12 cellular contexts compared by ENCODE assay signal in genomic region chr9:137163101-137163661, GRCh38. TPM values are rescaled to one million over a fixed set of nuclear protein-coding genes. Genes with fewer than 3 reads are reported as not detected.
A peak's percentile ranks its signal among the peaks of the same experiment; 100 is the strongest.
DNase-seq lines count a peak whose midpoint lies in the region; ATAC-seq, FAIRE-seq and TF ChIP-seq lines count a peak whose summit lies in the region.
"Had no signal": no experiment of that assay in that cellular context is flagged by ENCODE, and none has a peak within 500 bp of the region (broad histone marks: within the 10 kb centered on the region; RNA-seq: fewer than 3 reads in every experiment).

No MANE protein-coding gene starts in this region.

- no peak overlapping the region for H3K9ac ChIP-seq in HepG2 (ENCODE audit: insufficient read depth, low read depth, low read length)

- H3K27ac ChIP-seq in ectodermal cell (ENCODE audit: insufficient read depth, low read depth, low read length, poor library complexity, severe bottlenecking) (no peak overlapping the region), HepG2 (ENCODE audit: extremely low read length, insufficient read depth, low read length) (no peak overlapping the region)

- no TSS peak for BruUV-seq in HepG2 (replicated peaks; lab: Mats Ljungman, UMichigan)

- intact Hi-C loops in HepG2 (cut with micrococcal nuclease; ENCODE audit: unreplicated experiment): no loop called here

- TF ChIP-seq EP300 in HepG2 (IDR thresholded peaks at IDR 0.05; ENCODE audit: low read depth in 2 of 2, low read length in 2 of 2) (no peak), HepG2 (CRISPR knock-in tag; IDR thresholded peaks at IDR 0.05; ENCODE audit: borderline replicate concordance) (no peak)

- POLR2A ChIA-PET in HepG2 (lab: Yijun Ruan, JAX): interaction anchor here (0.7 to 1.3 kb wide), 5 partner anchors 12 to 73 kb away, joined by 3 to 9 read pairs (median 5); partner anchors contain the start of genes ANAPC2, SSNA1 and TPRN

- no peak for TF ChIP-seq CTCF in HepG2 (CRISPR knock-in tag; IDR thresholded peaks at IDR 0.05)

- H3K27ac Mint-ChIP-seq in stimulated activated naive CD8-positive, alpha-beta T cell treated with anti-CD3 and anti-CD28 coated beads, Interleukin-15, amount 100 ng/mL, for 72 hours: no peak overlapping the region
- H3K27ac Mint-ChIP-seq: activated T-cell treated with anti-CD3 and anti-CD28 coated beads, Interleukin-2, amount 50 U/mL, for 72 hours; T-helper 1 cell treated with Interleukin-12 subunit alpha and Interleukin-12 subunit beta and Interleukin-4 antibody, amounts not matched to agents 30 μg/mL and 1 μg/mL, for 36 hours had no signal

- H3K79me2 ChIP-seq in HepG2 (ENCODE audit: insufficient read depth, low read length): no peaks in the 10 kb centered on the region

- no peaks in the 10 kb centered on the region for H4K20me1 ChIP-seq in HepG2 (ENCODE audit: insufficient read depth, low read length)

- no peaks in the 10 kb centered on the region for H3K9me3 ChIP-seq in ectodermal cell (ENCODE audit: control insufficient read depth, low read length)
- H3K9me3 ChIP-seq in HepG2 (ENCODE audit: low read length): no peaks in the 10 kb centered on the region

- H3K36me3 ChIP-seq in ectodermal cell (ENCODE audit: control insufficient read depth, insufficient read depth, low read length) (no peaks in the 10 kb centered on the region), HepG2 (replicated peaks in 1 of 2; ENCODE audit: control insufficient read depth in 1 of 2, insufficient read depth in 2 of 2, low read length in 2 of 2) (no peaks in the 10 kb centered on the region)

- peaks cover 100% of the 10 kb centered on the region for H3K27me3 ChIP-seq in ectodermal cell (ENCODE audit: control insufficient read depth, insufficient read depth, low read length, poor library complexity, severe bottlenecking)
- peaks cover 23 to 91% of the 10 kb centered on the region in 2 experiments; a peak in 4 of 5 replicates for H3K27me3 ChIP-seq in HepG2 (ENCODE audit: control insufficient read depth in 1 of 2, insufficient read depth in 2 of 2, low read length in 2 of 2)

- ATAC-seq in stimulated activated naive CD8-positive, alpha-beta T cell treated with anti-CD3 and anti-CD28 coated beads, Interleukin-15, amount 100 ng/mL, for 72 hours: no peak
- ATAC-seq in stimulated activated naive CD8-positive, alpha-beta T cell treated with anti-CD3 and anti-CD28 coated beads, Interleukin-15, Interleukin-2, amounts not matched to agents 100 U/mL and 50 U/mL, for 24 hours: no peak
- ATAC-seq in HepG2 (peak; percentile 16), HG03159 (IDR thresholded peaks at IDR 0.05; ENCODE audit: unreplicated experiment) (no peak)

- DNase-seq in stimulated activated naive CD8-positive, alpha-beta T cell treated with anti-CD3 and anti-CD28 coated beads, Interleukin-15, amount 100 ng/mL, for 72 hours: no peak
- DNase-seq in stimulated activated naive CD8-positive, alpha-beta T cell treated with anti-CD3 and anti-CD28 coated beads, Interleukin-15, Interleukin-2, amounts not matched to agents 100 U/mL and 50 U/mL, for 24 hours: no peak
- DNase-seq in HepG2 (ENCODE audit: low spot score) (no peak), NCI-H2081 (lab: John Stamatoyannopoulos, UW) (no peak), putamen (ENCODE audit: low spot score) (no peak)
- no peak for DNase-seq in stimulated activated CD4-positive, alpha-beta T cell treated with anti-CD3 and anti-CD28 coated beads, Interleukin-1b, Interleukin-23, amount 100 ng/mL, for 48 hours
- DNase-seq: activated T-cell treated with anti-CD3 and anti-CD28 coated beads, Interleukin-2, amount 50 U/mL, for 72 hours; C1 segment of cervical spinal cord; NCI-H187 had no signal

- no peak overlapping the region for H2AFZ ChIP-seq in HepG2 (ENCODE audit: low read length)

- TF ChIP-seq RAD21 in HepG2 (CRISPR knock-in tag; IDR thresholded peaks at IDR 0.05): no peak

- no peak for TF ChIP-seq POLR2A in HepG2 (IDR thresholded peaks at IDR 0.05; ENCODE audit: insufficient read depth in 1 of 2, low read depth in 2 of 2, low read length in 2 of 2)

- H3K9me3 Mint-ChIP-seq in stimulated activated naive CD8-positive, alpha-beta T cell treated with anti-CD3 and anti-CD28 coated beads, Interleukin-15, amount 100 ng/mL, for 72 hours: no peaks in the 10 kb centered on the region
- H3K9me3 Mint-ChIP-seq: activated T-cell treated with anti-CD3 and anti-CD28 coated beads, Interleukin-2, amount 50 U/mL, for 72 hours; T-helper 1 cell treated with Interleukin-12 subunit alpha and Interleukin-12 subunit beta and Interleukin-4 antibody, amounts not matched to agents 30 μg/mL and 1 μg/mL, for 36 hours had no signal

- in situ Hi-C loops in HepG2 (cut with HindIII; ENCODE audit: extremely low pct_ligation_motif_present, low pct_unique_long_range_greater_than_20kb): no loop called here

- H3K4me1 ChIP-seq in ectodermal cell (ENCODE audit: control insufficient read depth, insufficient read depth, low read length) (peaks cover 8% of the 10 kb centered on the region), HepG2 (ENCODE audit: insufficient read depth, low read length) (no peaks in the 10 kb centered on the region)

- 15 to 17% methylated on average over 43 of the region's 43 CpGs for WGBS in ectodermal cell, 2 experiments
- WGBS in HepG2 (ENCODE audit: low lambda C conversion rate): 61% methylated on average over 28 of the region's 43 CpGs

- H3K4me3 ChIP-seq in ectodermal cell (ENCODE audit: insufficient read depth, low read depth, low read length) (peak overlapping the region; percentile 10), HepG2 (replicated peaks in 1 of 3; ENCODE audit: insufficient read depth in 1 of 3, low read depth in 2 of 3, low read length in 3 of 3) (peak overlapping the region in 2 of 3 experiments; percentile 47 to 62; a peak in 4 of 6 replicates)

- H3K27me3 Mint-ChIP-seq in stimulated activated naive CD8-positive, alpha-beta T cell treated with anti-CD3 and anti-CD28 coated beads, Interleukin-15, amount 100 ng/mL, for 72 hours: peaks cover 83% of the 10 kb centered on the region

- no peak for FAIRE-seq in HepG2 (lab: Jason Lieb, UNC)

- CTCF ChIA-PET in HepG2 (lab: Yijun Ruan, JAX; ENCODE audit: low intra/inter-chr PET ratio, low total read pairs): interaction anchor here (0.8 to 1.1 kb wide), 2 partner anchors 65 to 72 kb away, joined by 3 read pairs; no protein-coding TSS in a partner anchor

- peaks cover 21% of the 10 kb centered on the region for H3K4me1 Mint-ChIP-seq in stimulated activated naive CD8-positive, alpha-beta T cell treated with anti-CD3 and anti-CD28 coated beads, Interleukin-15, amount 100 ng/mL, for 72 hours

- peak overlapping the region; percentile 19 to 36 for H3K4me3 Mint-ChIP-seq in stimulated activated naive CD8-positive, alpha-beta T cell treated with anti-CD3 and anti-CD28 coated beads, Interleukin-15, amount 100 ng/mL, for 72 hours
- H3K4me3 Mint-ChIP-seq: T-helper 1 cell treated with Interleukin-12 subunit alpha and Interleukin-12 subunit beta and Interleukin-4 antibody, amounts not matched to agents 30 μg/mL and 1 μg/mL, for 36 hours had no signal

- peak overlapping the region; percentile 63 for H3K4me2 ChIP-seq in HepG2 (ENCODE audit: low read depth, low read length)

RNA-seq across cellular contexts. Expression of gene LRRC26, which starts 6.7 kb away (rescaled TPM):
- not detected for polyA plus RNA-seq in ectodermal cell (2013, experiment 1 of 4)
- not detected for polyA plus RNA-seq in ectodermal cell (2013, experiment 2 of 4)
- polyA plus RNA-seq in ectodermal cell (2013, experiment 3 of 4): not detected
- polyA plus RNA-seq in ectodermal cell (2013, experiment 4 of 4): 0.57 TPM
- not detected in 2 replicates for total RNA-seq in HepG2 (2016; rRNA removed; fragmentation: Illumina TruSeq; extraction: Trizol)
- not detected in 2 replicates for total RNA-seq in HepG2 (2016; cell fraction: cytosol; rRNA removed; fragmentation: Illumina TruSeq; extraction: Trizol; ENCODE audit: low read depth)
- total RNA-seq in HepG2 (2016; cell fraction: insoluble cytoplasmic fraction; rRNA removed; fragmentation: Illumina TruSeq; extraction: Trizol): not detected in 2 replicates
- not detected in 2 replicates for total RNA-seq in HepG2 (2016; cell fraction: membrane; rRNA removed; fragmentation: Illumina TruSeq; extraction: Trizol)
- not detected in 2 replicates for total RNA-seq in HepG2 (2016; cell fraction: nucleus; rRNA removed; fragmentation: Illumina TruSeq; extraction: Trizol)
- not detected in 2 replicates for polyA plus RNA-seq in HepG2 (2011; rRNA removed)
- polyA plus RNA-seq in HepG2 (2011; cell fraction: cytosol; rRNA removed): 0.09 TPM in 1 of 2 replicates, not detected in the other
- 0.18 and 0.26 TPM in 2 replicates for polyA plus RNA-seq in HepG2 (2011; cell fraction: nucleus; rRNA removed)
- polyA plus RNA-seq in HepG2 (2012): not detected in 2 replicates
- polyA plus RNA-seq in HepG2 (2016; cell fraction: cytosol; fragmentation: Illumina TruSeq; extraction: Trizol; ENCODE audit: low read depth): not detected in 2 replicates
- not detected in 2 replicates for polyA plus RNA-seq in HepG2 (2016; cell fraction: insoluble cytoplasmic fraction; fragmentation: Illumina TruSeq; extraction: Trizol; ENCODE audit: low read depth)
- not detected in 2 replicates for polyA plus RNA-seq in HepG2 (2016; cell fraction: membrane; fragmentation: Illumina TruSeq; extraction: Trizol; ENCODE audit: low read depth)
- polyA plus RNA-seq in HepG2 (2016; cell fraction: nucleus; fragmentation: Illumina TruSeq; extraction: Trizol; ENCODE audit: insufficient read depth, low read depth): not detected in 2 replicates
- 0.21 TPM in 1 of 2 replicates, not detected in the other for polyA minus RNA-seq in HepG2 (2011; rRNA and poly(A)+ RNA removed; ENCODE audit: low replicate concordance)
- polyA minus RNA-seq in HepG2 (2011; cell fraction: cytosol; rRNA and poly(A)+ RNA removed): not detected in 2 replicates
- not detected in 2 replicates for polyA minus RNA-seq in HepG2 (2011; cell fraction: nucleus; rRNA and poly(A)+ RNA removed)
- total RNA-seq: activated T-cell treated with anti-CD3 and anti-CD28 coated beads, Interleukin-2, amount 50 U/mL, for 72 hours had no signal

RNA-seq across cellular contexts. Expression of gene TMEM210, which starts 8.7 kb away (rescaled TPM):
- not detected for polyA plus RNA-seq in ectodermal cell (2013, experiment 1 of 4)
- not detected for polyA plus RNA-seq in ectodermal cell (2013, experiment 2 of 4)
- not detected for polyA plus RNA-seq in ectodermal cell (2013, experiment 3 of 4)
- not detected for polyA plus RNA-seq in ectodermal cell (2013, experiment 4 of 4)
- not detected in 2 replicates for total RNA-seq in HepG2 (2016; rRNA removed; fragmentation: Illumina TruSeq; extraction: Trizol)
- not detected in 2 replicates for total RNA-seq in HepG2 (2016; cell fraction: cytosol; rRNA removed; fragmentation: Illumina TruSeq; extraction: Trizol; ENCODE audit: low read depth)
- not detected in 2 replicates for total RNA-seq in HepG2 (2016; cell fraction: insoluble cytoplasmic fraction; rRNA removed; fragmentation: Illumina TruSeq; extraction: Trizol)
- total RNA-seq in HepG2 (2016; cell fraction: membrane; rRNA removed; fragmentation: Illumina TruSeq; extraction: Trizol): not detected in 2 replicates
- total RNA-seq in HepG2 (2016; cell fraction: nucleus; rRNA removed; fragmentation: Illumina TruSeq; extraction: Trizol): not detected in 2 replicates
- not detected in 2 replicates for polyA plus RNA-seq in HepG2 (2011; rRNA removed)
- polyA plus RNA-seq in HepG2 (2011; cell fraction: cytosol; rRNA removed): not detected in 2 replicates
- not detected in 2 replicates for polyA plus RNA-seq in HepG2 (2011; cell fraction: nucleus; rRNA removed)
- not detected in 2 replicates for polyA plus RNA-seq in HepG2 (2012)
- not detected in 2 replicates for polyA plus RNA-seq in HepG2 (2016; cell fraction: cytosol; fragmentation: Illumina TruSeq; extraction: Trizol; ENCODE audit: low read depth)
- not detected in 2 replicates for polyA plus RNA-seq in HepG2 (2016; cell fraction: insoluble cytoplasmic fraction; fragmentation: Illumina TruSeq; extraction: Trizol; ENCODE audit: low read depth)
- polyA plus RNA-seq in HepG2 (2016; cell fraction: membrane; fragmentation: Illumina TruSeq; extraction: Trizol; ENCODE audit: low read depth): not detected in 2 replicates
- polyA plus RNA-seq in HepG2 (2016; cell fraction: nucleus; fragmentation: Illumina TruSeq; extraction: Trizol; ENCODE audit: insufficient read depth, low read depth): not detected in 2 replicates
- 0.19 TPM in 1 of 2 replicates, not detected in the other for polyA minus RNA-seq in HepG2 (2011; rRNA and poly(A)+ RNA removed; ENCODE audit: low replicate concordance)
- polyA minus RNA-seq in HepG2 (2011; cell fraction: cytosol; rRNA and poly(A)+ RNA removed): not detected in 2 replicates
- not detected in 2 replicates for polyA minus RNA-seq in HepG2 (2011; cell fraction: nucleus; rRNA and poly(A)+ RNA removed)

RNA-seq across cellular contexts. Expression of gene GRIN1, which starts 24.2 kb away (rescaled TPM):
- not detected for polyA plus RNA-seq in ectodermal cell (2013, experiment 1 of 4)
- not detected for polyA plus RNA-seq in ectodermal cell (2013, experiment 2 of 4)
- not detected for polyA plus RNA-seq in ectodermal cell (2013, experiment 3 of 4)
- polyA plus RNA-seq in ectodermal cell (2013, experiment 4 of 4): 0.61 TPM
- total RNA-seq in HepG2 (2016; rRNA removed; fragmentation: Illumina TruSeq; extraction: Trizol): not detected in 2 replicates
- not detected in 2 replicates for total RNA-seq in HepG2 (2016; cell fraction: cytosol; rRNA removed; fragmentation: Illumina TruSeq; extraction: Trizol; ENCODE audit: low read depth)
- not detected in 2 replicates for total RNA-seq in HepG2 (2016; cell fraction: insoluble cytoplasmic fraction; rRNA removed; fragmentation: Illumina TruSeq; extraction: Trizol)
- not detected in 2 replicates for total RNA-seq in HepG2 (2016; cell fraction: membrane; rRNA removed; fragmentation: Illumina TruSeq; extraction: Trizol)
- 0.09 TPM in 1 of 2 replicates, not detected in the other for total RNA-seq in HepG2 (2016; cell fraction: nucleus; rRNA removed; fragmentation: Illumina TruSeq; extraction: Trizol)
- 0.05 and 0.13 TPM in 2 replicates for polyA plus RNA-seq in HepG2 (2011; rRNA removed)
- polyA plus RNA-seq in HepG2 (2011; cell fraction: cytosol; rRNA removed): 0.04 and 0.16 TPM in 2 replicates
- polyA plus RNA-seq in HepG2 (2011; cell fraction: nucleus; rRNA removed): 0.64 and 1.3 TPM in 2 replicates
- 0.32 and 0.40 TPM in 2 replicates for polyA plus RNA-seq in HepG2 (2012)
- polyA plus RNA-seq in HepG2 (2016; cell fraction: cytosol; fragmentation: Illumina TruSeq; extraction: Trizol; ENCODE audit: low read depth): not detected in 2 replicates
- not detected in 2 replicates for polyA plus RNA-seq in HepG2 (2016; cell fraction: insoluble cytoplasmic fraction; fragmentation: Illumina TruSeq; extraction: Trizol; ENCODE audit: low read depth)
- not detected in 2 replicates for polyA plus RNA-seq in HepG2 (2016; cell fraction: membrane; fragmentation: Illumina TruSeq; extraction: Trizol; ENCODE audit: low read depth)
- not detected in 2 replicates for polyA plus RNA-seq in HepG2 (2016; cell fraction: nucleus; fragmentation: Illumina TruSeq; extraction: Trizol; ENCODE audit: insufficient read depth, low read depth)
- 0.05 and 0.06 TPM in 2 replicates for polyA minus RNA-seq in HepG2 (2011; rRNA and poly(A)+ RNA removed; ENCODE audit: low replicate concordance)
- not detected in 2 replicates for polyA minus RNA-seq in HepG2 (2011; cell fraction: cytosol; rRNA and poly(A)+ RNA removed)
- polyA minus RNA-seq in HepG2 (2011; cell fraction: nucleus; rRNA and poly(A)+ RNA removed): 0.39 TPM in 1 of 2 replicates, not detected in the other

RNA-seq across cellular contexts. Expression of gene ANAPC2, which starts 25.2 kb away (rescaled TPM):
- 43.9 TPM for polyA plus RNA-seq in ectodermal cell (2013, experiment 1 of 4)
- 45.2 TPM for polyA plus RNA-seq in ectodermal cell (2013, experiment 2 of 4)
- 33.0 TPM for polyA plus RNA-seq in ectodermal cell (2013, experiment 3 of 4)
- 34.7 TPM for polyA plus RNA-seq in ectodermal cell (2013, experiment 4 of 4)
- total RNA-seq in HepG2 (2016; rRNA removed; fragmentation: Illumina TruSeq; extraction: Trizol): 7.4 and 12.3 TPM in 2 replicates
- 22.4 and 23.5 TPM in 2 replicates for total RNA-seq in HepG2 (2016; cell fraction: cytosol; rRNA removed; fragmentation: Illumina TruSeq; extraction: Trizol; ENCODE audit: low read depth)
- total RNA-seq in HepG2 (2016; cell fraction: insoluble cytoplasmic fraction; rRNA removed; fragmentation: Illumina TruSeq; extraction: Trizol): 6.6 and 15.0 TPM in 2 replicates
- 6.3 and 6.7 TPM in 2 replicates for total RNA-seq in HepG2 (2016; cell fraction: membrane; rRNA removed; fragmentation: Illumina TruSeq; extraction: Trizol)
- 17.6 and 21.6 TPM in 2 replicates for total RNA-seq in HepG2 (2016; cell fraction: nucleus; rRNA removed; fragmentation: Illumina TruSeq; extraction: Trizol)
- 15.4 and 21.6 TPM in 2 replicates for polyA plus RNA-seq in HepG2 (2011; rRNA removed)
- polyA plus RNA-seq in HepG2 (2011; cell fraction: cytosol; rRNA removed): 5.4 and 9.8 TPM in 2 replicates
- 144 and 175 TPM in 2 replicates for polyA plus RNA-seq in HepG2 (2011; cell fraction: nucleus; rRNA removed)
- polyA plus RNA-seq in HepG2 (2012): 13.6 and 16.6 TPM in 2 replicates
- polyA plus RNA-seq in HepG2 (2016; cell fraction: cytosol; fragmentation: Illumina TruSeq; extraction: Trizol; ENCODE audit: low read depth): 2.4 and 3.3 TPM in 2 replicates
- 11.2 and 14.3 TPM in 2 replicates for polyA plus RNA-seq in HepG2 (2016; cell fraction: insoluble cytoplasmic fraction; fragmentation: Illumina TruSeq; extraction: Trizol; ENCODE audit: low read depth)
- 4.1 TPM in 2 replicates for polyA plus RNA-seq in HepG2 (2016; cell fraction: membrane; fragmentation: Illumina TruSeq; extraction: Trizol; ENCODE audit: low read depth)
- 64.9 and 72.0 TPM in 2 replicates for polyA plus RNA-seq in HepG2 (2016; cell fraction: nucleus; fragmentation: Illumina TruSeq; extraction: Trizol; ENCODE audit: insufficient read depth, low read depth)
- 27.3 and 55.4 TPM in 2 replicates for polyA minus RNA-seq in HepG2 (2011; rRNA and poly(A)+ RNA removed; ENCODE audit: low replicate concordance)
- polyA minus RNA-seq in HepG2 (2011; cell fraction: cytosol; rRNA and poly(A)+ RNA removed): 14.7 and 17.5 TPM in 2 replicates
- polyA minus RNA-seq in HepG2 (2011; cell fraction: nucleus; rRNA and poly(A)+ RNA removed): 33.0 and 36.8 TPM in 2 replicates

RNA-seq across cellular contexts. Expression of gene SSNA1, which starts 25.3 kb away (rescaled TPM):
- polyA plus RNA-seq in ectodermal cell (2013, experiment 1 of 4): 55.0 TPM
- polyA plus RNA-seq in ectodermal cell (2013, experiment 2 of 4): 51.0 TPM
- 62.6 TPM for polyA plus RNA-seq in ectodermal cell (2013, experiment 3 of 4)
- polyA plus RNA-seq in ectodermal cell (2013, experiment 4 of 4): 61.0 TPM
- total RNA-seq in HepG2 (2016; rRNA removed; fragmentation: Illumina TruSeq; extraction: Trizol): 41.2 and 49.4 TPM in 2 replicates
- 92.0 and 105 TPM in 2 replicates for total RNA-seq in HepG2 (2016; cell fraction: cytosol; rRNA removed; fragmentation: Illumina TruSeq; extraction: Trizol; ENCODE audit: low read depth)
- total RNA-seq in HepG2 (2016; cell fraction: insoluble cytoplasmic fraction; rRNA removed; fragmentation: Illumina TruSeq; extraction: Trizol): 41.5 and 51.7 TPM in 2 replicates
- 94.3 and 110 TPM in 2 replicates for total RNA-seq in HepG2 (2016; cell fraction: membrane; rRNA removed; fragmentation: Illumina TruSeq; extraction: Trizol)
- 19.3 TPM in 2 replicates for total RNA-seq in HepG2 (2016; cell fraction: nucleus; rRNA removed; fragmentation: Illumina TruSeq; extraction: Trizol)
- 35.9 and 44.8 TPM in 2 replicates for polyA plus RNA-seq in HepG2 (2011; rRNA removed)
- polyA plus RNA-seq in HepG2 (2011; cell fraction: cytosol; rRNA removed): 38.7 and 58.7 TPM in 2 replicates
- 26.1 and 28.6 TPM in 2 replicates for polyA plus RNA-seq in HepG2 (2011; cell fraction: nucleus; rRNA removed)
- 18.0 and 31.4 TPM in 2 replicates for polyA plus RNA-seq in HepG2 (2012)
- 109 and 132 TPM in 2 replicates for polyA plus RNA-seq in HepG2 (2016; cell fraction: cytosol; fragmentation: Illumina TruSeq; extraction: Trizol; ENCODE audit: low read depth)
- polyA plus RNA-seq in HepG2 (2016; cell fraction: insoluble cytoplasmic fraction; fragmentation: Illumina TruSeq; extraction: Trizol; ENCODE audit: low read depth): 49.3 and 50.3 TPM in 2 replicates
- 89.4 and 104 TPM in 2 replicates for polyA plus RNA-seq in HepG2 (2016; cell fraction: membrane; fragmentation: Illumina TruSeq; extraction: Trizol; ENCODE audit: low read depth)
- polyA plus RNA-seq in HepG2 (2016; cell fraction: nucleus; fragmentation: Illumina TruSeq; extraction: Trizol; ENCODE audit: insufficient read depth, low read depth): 39.2 and 44.3 TPM in 2 replicates
- 18.2 and 39.2 TPM in 2 replicates for polyA minus RNA-seq in HepG2 (2011; rRNA and poly(A)+ RNA removed; ENCODE audit: low replicate concordance)
- 12.4 and 13.8 TPM in 2 replicates for polyA minus RNA-seq in HepG2 (2011; cell fraction: cytosol; rRNA and poly(A)+ RNA removed)
- 4.1 TPM in 2 replicates for polyA minus RNA-seq in HepG2 (2011; cell fraction: nucleus; rRNA and poly(A)+ RNA removed)
